ENCODE assay signal across 8 cellular contexts in the genomic region with DNA sequence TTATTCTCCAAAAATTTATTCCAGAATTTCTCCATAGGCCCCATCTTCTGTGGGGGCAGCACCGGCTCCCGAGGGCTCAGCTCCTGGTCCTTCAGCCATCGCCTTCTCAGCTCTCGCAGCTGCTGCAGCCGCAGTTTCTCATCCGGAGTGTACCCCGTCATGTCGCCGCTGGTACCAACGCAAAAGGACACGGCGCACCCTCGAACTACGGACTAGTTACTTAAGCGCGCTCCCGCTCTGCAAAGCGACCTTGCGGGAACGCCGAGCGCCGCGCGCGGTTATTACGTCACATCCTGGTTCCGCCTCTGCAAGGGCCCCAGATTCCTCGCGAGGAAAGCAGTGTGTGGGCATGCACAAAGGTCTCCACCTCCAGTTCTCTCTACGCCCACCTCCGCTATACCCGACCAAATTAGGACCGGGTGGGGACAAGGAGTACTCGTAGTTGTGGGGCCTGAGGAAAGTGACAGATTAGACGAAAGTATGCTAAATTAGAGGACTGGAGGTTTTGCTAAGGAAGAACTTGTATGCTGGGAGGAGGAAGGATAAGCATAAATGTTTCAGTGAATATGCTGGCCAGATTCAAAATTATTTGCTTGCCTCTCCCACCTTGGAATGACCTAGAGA. TPM values are rescaled to one million over a fixed set of nuclear protein-coding genes. Genes with fewer than 3 reads are reported as not detected.
A peak's percentile ranks its signal among the peaks of the same experiment; 100 is the strongest.
DNase-seq lines count a peak whose midpoint lies in the region; ATAC-seq and TF ChIP-seq lines count a peak whose summit lies in the region.

A gene (minus strand): TSS at position 260 of the 624 bp plus-strand sequence. CDS start 99 bp downstream, at position 161.

- H3K4me3 ChIP-seq in GM12875 (ENCODE audit: low read depth, low read length) = peak within 1 kb of the TSS; percentile 68
- peak within 1 kb of the TSS; percentile 92 for H3K4me3 ChIP-seq in adipocyte (ENCODE audit: low read length)
- H3K4me3 ChIP-seq in cardiac muscle cell = peak within 1 kb of the TSS; percentile 81

- DNase-seq in NCI-H1436 (lab: John Stamatoyannopoulos, UW) (peak; percentile 88), T follicular helper cell (ENCODE audit: low read depth) (peak; percentile 94), adipocyte (ENCODE audit: low read depth) (peak; percentile 97), cardiac muscle cell (ENCODE audit: low read depth in 1 of 2, low spot score in 1 of 2) (peak; percentile 96 to 97), pons (ENCODE audit: low spot score) (peak; percentile 90), type B pancreatic cell (ENCODE audit: extremely low spot score, unreplicated experiment) (peak; percentile 94)

- peaks cover 17% of the 10 kb centered on the region for H3K27me3 Mint-ChIP-seq in type B pancreatic cell

- H3K27ac ChIP-seq in cardiac muscle cell = peak within 1 kb of the TSS; percentile 99

- H3K36me3 ChIP-seq in adipocyte (ENCODE audit: control insufficient read depth, insufficient read depth, low read length, severe bottlenecking) (peaks cover 3% of the 10 kb centered on the region), cardiac muscle cell (no peaks in the 10 kb centered on the region)

- H3K27me3 ChIP-seq in adipocyte (replicated peaks; ENCODE audit: control insufficient read depth, insufficient read depth, low read length) (no peaks in the 10 kb centered on the region), cardiac muscle cell (no peaks in the 10 kb centered on the region)

- H3K9me3 Mint-ChIP-seq in type B pancreatic cell = no peaks in the 10 kb centered on the region

- H3K4me1 Mint-ChIP-seq in type B pancreatic cell (ENCODE audit: unreplicated experiment) = no peaks in the 10 kb centered on the region

- H3K27ac Mint-ChIP-seq in type B pancreatic cell = peak within 1 kb of the TSS; percentile 98

- TF ChIP-seq CTCF in GM12875 (IDR thresholded peaks at IDR 0.05; ENCODE audit: borderline replicate concordance, insufficient read depth, low read depth, low read length) = no peak
- no peak for TF ChIP-seq CTCF in cardiac muscle cell (IDR thresholded peaks at IDR 0.05; ENCODE audit: low read depth, low read length)
- no peak for TF ChIP-seq CTCF in type B pancreatic cell (conservative IDR thresholded peaks at IDR 0.05)

- H3K9me3 ChIP-seq in adipocyte (ENCODE audit: control insufficient read depth, low read length) (no peaks in the 10 kb centered on the region), cardiac muscle cell (ENCODE audit: low read depth) (no peaks in the 10 kb centered on the region)

- ATAC-seq in HG02798 (IDR thresholded peaks at IDR 0.05; ENCODE audit: poor library complexity, unreplicated experiment) = peak; percentile 87

- peak within 1 kb of the TSS; percentile 91 for H3K9ac ChIP-seq in adipocyte (ENCODE audit: low read length)

- peaks cover 6% of the 10 kb centered on the region for H3K36me3 Mint-ChIP-seq in type B pancreatic cell

- peak within 1 kb of the TSS; percentile 98 for H3K4me3 Mint-ChIP-seq in type B pancreatic cell

- H3K4me1 ChIP-seq in adipocyte (ENCODE audit: control insufficient read depth, insufficient read depth, low read length) (peaks cover 15% of the 10 kb centered on the region), cardiac muscle cell (ENCODE audit: low read depth) (peaks cover 11% of the 10 kb centered on the region)

RNA-seq across cellular contexts. Expression of the gene that starts here (rescaled TPM):
- total RNA-seq in cardiac muscle cell = 50.3 and 97.5 TPM in 2 replicates
- 169 and 251 TPM in 2 replicates for polyA plus RNA-seq in cardiac muscle cell
- total RNA-seq in type B pancreatic cell (ENCODE audit: low replicate concordance) = 42.9 and 45.6 TPM in 2 replicates

Comparison
In these comparisons a context has a peak if more than half of its experiments do, and no peak if none do; other contexts are left out.
1. Peak in every context shown above with its lines: DNase-seq, ATAC-seq, H3K4me3 ChIP-seq and H3K27ac ChIP-seq.